In genomic region chr7:11985376-11985775, GRCh38 we compare ENCODE assay signal across 21 cellular contexts.
"Had no signal": no experiment of that assay in that cellular context is flagged by ENCODE, and none has a peak within 500 bp of the region (broad histone marks: within the 10 kb centered on the region; RNA-seq: fewer than 3 reads in every experiment).

No MANE protein-coding gene starts in this region.

- H3K9me3 ChIP-seq: MG63, Peyer's patch, SJCRH30 had no signal

- H3K27ac ChIP-seq: HL-60, Peyer's patch, SJCRH30 had no signal

- ATAC-seq: Right ventricle myocardium inferior, SK-N-SH treated with all-trans-retinoic acid at 6 μM for 48 hours had no signal

- H3K4me1 ChIP-seq: Peyer's patch, SJCRH30 had no signal

- FAIRE-seq: HTR-8/SVneo had no signal

- H3K27ac Mint-ChIP-seq: IgD-negative memory B cell had no signal

- H3K36me3 Mint-ChIP-seq: IgD-negative memory B cell had no signal

- H3K4me1 Mint-ChIP-seq: IgD-negative memory B cell had no signal

- DNase-seq: MG63, NCI-H1092, NCI-H1105 treated with DMSO at 0.1 percent for 48 hours, NCI-H1417 treated with DMSO at 0.1 percent for 48 hours, NCI-H146, NCI-H1694 treated with DMSO at 0.1 percent for 48 hours, NCI-H1930, NCI-H2081, NCI-H2107, NCI-H2227 treated with DMSO at 0.1 percent for 48 hours, NCI-H524, NCI-H526 treated with DMSO at 0.1 percent for 48 hours, NCI-H748 treated with DMSO at 0.1 percent for 48 hours, Peyer's patch, SHP77 treated with DMSO at 0.1 percent for 48 hours, SJCRH30 had no signal

- H3K4me3 ChIP-seq: MG63, Peyer's patch, SJCRH30 had no signal

- H3K27me3 ChIP-seq: MG63, Peyer's patch, SJCRH30 had no signal

- H3K27me3 Mint-ChIP-seq: IgD-negative memory B cell had no signal

- H3K36me3 ChIP-seq: MG63, Peyer's patch, SJCRH30 had no signal
